In genomic region chr9:130990362-130991226, GRCh38 we compare ENCODE assay signal across 2 cellular contexts.
TF ChIP-seq lines count a peak whose summit lies in the region.

No MANE protein-coding gene starts in this region.

TF ChIP-seq in IMR-90, 13 proteins besides CTCF, POLR2A, EP300 and RAD21:
- TF ChIP-seq CEBPB (IDR thresholded peaks at IDR 0.05; ENCODE audit: low read depth, low read length) (no peak), RCOR1 (IDR thresholded peaks at IDR 0.05; ENCODE audit: insufficient replicate concordance, low read length) (no peak), MAZ (IDR thresholded peaks at IDR 0.05; ENCODE audit: borderline replicate concordance, low read depth, low read length) (no peak), RFX5 (IDR thresholded peaks at IDR 0.05; ENCODE audit: low read depth, low read length) (no peak), NFE2L2 (IDR thresholded peaks at IDR 0.05; ENCODE audit: low read depth, low read length) (no peak), FOS (IDR thresholded peaks at IDR 0.05; ENCODE audit: low read depth, low read length) (no peak), MXI1 (IDR thresholded peaks at IDR 0.05; ENCODE audit: borderline replicate concordance, low read depth, low read length) (no peak), BHLHE40 (IDR thresholded peaks at IDR 0.05; ENCODE audit: low read depth, low read length) (no peak), ELK1 (IDR thresholded peaks at IDR 0.05; ENCODE audit: borderline replicate concordance, low read depth, low read length) (no peak)

TF ChIP-seq in H1, 55 proteins besides CTCF, POLR2A, EP300 and RAD21:
- TF ChIP-seq KDM5A (IDR thresholded peaks at IDR 0.05; ENCODE audit: low read length) (no peak), KDM1A (IDR thresholded peaks at IDR 0.05; ENCODE audit: borderline replicate concordance, low read length) (peak; percentile 54; the same call in 1 of the 2 replicates)
